Comparison of ENCODE assay signal across 2 cellular contexts in genomic region chr1:17507200-17507599, GRCh38. TPM values are rescaled to one million over a fixed set of nuclear protein-coding genes. Genes with fewer than 3 reads are reported as not detected.
"Had no signal": no experiment of that assay in that cellular context is flagged by ENCODE, and none has a peak within 500 bp of the region (broad histone marks: within the 10 kb centered on the region; RNA-seq: fewer than 3 reads in every experiment).

No MANE protein-coding gene starts in this region.

RNA-seq across cellular contexts. Expression of gene ARHGEF10L, which starts 32.3 kb away (rescaled TPM):
- polyA plus RNA-seq: IgD-negative memory B cell, K562 had no signal
